In genomic region chr2:97870396-97870843, GRCh38 we compare ENCODE assay signal across 8 cellular contexts.
DNase-seq lines count a peak whose midpoint lies in the region; ATAC-seq and TF ChIP-seq lines count a peak whose summit lies in the region.

No MANE protein-coding gene starts in this region.

- H3K36me3 ChIP-seq in Caco-2 (ENCODE audit: control insufficient read depth, insufficient read depth, low read length), result peaks cover 3% of the 10 kb centered on the region; the same call in 1 of the 2 replicates
- no peaks in the 10 kb centered on the region for H3K36me3 ChIP-seq in SJCRH30

- peak overlapping the region; percentile 67 for H3K27ac Mint-ChIP-seq in Caco-2 (ENCODE audit: unreplicated experiment)
- peak overlapping the region; percentile 44 to 66 for H3K27ac Mint-ChIP-seq in natural killer cell

- POLR2A ChIA-PET in Caco-2 (lab: Charles Lee), result no interaction called here

- CTCF ChIA-PET in Caco-2 (lab: Charles Lee), result no interaction called here

- ATAC-seq in GM19438 (IDR thresholded peaks at IDR 0.05; ENCODE audit: low read depth, unreplicated experiment), result peak; percentile 100
- peak; percentile 93 for ATAC-seq in HG03457 (IDR thresholded peaks at IDR 0.05; ENCODE audit: unreplicated experiment)
- peak; percentile 86 to 97 (median 92) for ATAC-seq in natural killer cell

- TF ChIP-seq CTCF in Caco-2 (IDR thresholded peaks at IDR 0.05; ENCODE audit: insufficient read depth in 1 of 2, low read depth in 1 of 2, low read length in 1 of 2, severe bottlenecking in 1 of 2, unreplicated experiment in 1 of 2), result no peak
- no peak for TF ChIP-seq CTCF in choroid plexus epithelial cell (conservative IDR thresholded peaks at IDR 0.05; ENCODE audit: low read depth, low read length)
- no peak for TF ChIP-seq CTCF in natural killer cell (IDR thresholded peaks at IDR 0.05)

- H3K4me1 ChIP-seq in Caco-2 (peaks cover 19% of the 10 kb centered on the region), SJCRH30 (peaks cover 28% of the 10 kb centered on the region)

- H3K4me3 ChIP-seq in Caco-2 (ENCODE audit: low read depth, low read length), result no peak overlapping the region
- no peak overlapping the region for H3K4me3 ChIP-seq in SJCRH30
- H3K4me3 ChIP-seq in choroid plexus epithelial cell (ENCODE audit: low read depth, low read length), result no peak overlapping the region

- intact Hi-C loops in Caco-2 (cut with micrococcal nuclease; ENCODE audit: unreplicated experiment), result no loop called here
- intact Hi-C loops in natural killer cell (cut with micrococcal nuclease), result no loop called here

- BruUV-seq in Caco-2 (replicated peaks; lab: Mats Ljungman, UMichigan), result no TSS peak

- H3K4me1 Mint-ChIP-seq in Caco-2 (ENCODE audit: low read depth, unreplicated experiment) (peaks cover 22% of the 10 kb centered on the region), natural killer cell (peaks cover 50 to 55% of the 10 kb centered on the region in 2 donors)

- H3K27me3 Mint-ChIP-seq in Caco-2 (ENCODE audit: insufficient read depth, unreplicated experiment) (no peaks in the 10 kb centered on the region), natural killer cell (ENCODE audit: low read depth in 2 of 2) (no peaks in the 10 kb centered on the region)

- H3K9me3 ChIP-seq in Caco-2 (peaks cover 11% of the 10 kb centered on the region), SJCRH30 (replicated peaks) (peaks cover 13% of the 10 kb centered on the region; the same call in 1 of the 2 replicates)

- H3K27me3 ChIP-seq in Caco-2 (replicated peaks; ENCODE audit: control insufficient read depth, insufficient read depth, low read length) (no peaks in the 10 kb centered on the region), SJCRH30 (no peaks in the 10 kb centered on the region)

- H3K4me3 Mint-ChIP-seq in Caco-2 (ENCODE audit: unreplicated experiment), result no peak overlapping the region
- peak overlapping the region; percentile 38 for H3K4me3 Mint-ChIP-seq in natural killer cell

- DNase-seq in Caco-2 (no peak), SJCRH30 (peak; percentile 88 to 97), choroid plexus epithelial cell (ENCODE audit: low read depth) (peak; percentile 89), natural killer cell (no peak), cortex of kidney (lab: John Stamatoyannopoulos, UW) (no peak), NCI-H2029 (lab: John Stamatoyannopoulos, UW) (no peak)

- no peaks in the 10 kb centered on the region for H3K36me3 Mint-ChIP-seq in Caco-2 (ENCODE audit: insufficient read depth, unreplicated experiment)
- H3K36me3 Mint-ChIP-seq in natural killer cell, result no peaks in the 10 kb centered on the region

- H3K9me3 Mint-ChIP-seq in Caco-2 (ENCODE audit: unreplicated experiment), result peaks cover 16% of the 10 kb centered on the region
- no peaks in the 10 kb centered on the region for H3K9me3 Mint-ChIP-seq in natural killer cell

- H3K27ac ChIP-seq in SJCRH30, result peak overlapping the region; percentile 68

Comparison
In these comparisons a context has a peak if more than half of its experiments do, and no peak if none do; other contexts are left out.
1. DNase-seq: peak in SJCRH30 (2 of 2) and choroid plexus epithelial cell (single experiment); none in Caco-2 (0 of 2), natural killer cell (single experiment), cortex of kidney (single experiment) and NCI-H2029 (single experiment).
2. Peak in every context shown above with its lines, with median percentiles within 50 percentile points of each other: ATAC-seq.